ENCODE assay signal across 8 cellular contexts in the genomic region with DNA sequence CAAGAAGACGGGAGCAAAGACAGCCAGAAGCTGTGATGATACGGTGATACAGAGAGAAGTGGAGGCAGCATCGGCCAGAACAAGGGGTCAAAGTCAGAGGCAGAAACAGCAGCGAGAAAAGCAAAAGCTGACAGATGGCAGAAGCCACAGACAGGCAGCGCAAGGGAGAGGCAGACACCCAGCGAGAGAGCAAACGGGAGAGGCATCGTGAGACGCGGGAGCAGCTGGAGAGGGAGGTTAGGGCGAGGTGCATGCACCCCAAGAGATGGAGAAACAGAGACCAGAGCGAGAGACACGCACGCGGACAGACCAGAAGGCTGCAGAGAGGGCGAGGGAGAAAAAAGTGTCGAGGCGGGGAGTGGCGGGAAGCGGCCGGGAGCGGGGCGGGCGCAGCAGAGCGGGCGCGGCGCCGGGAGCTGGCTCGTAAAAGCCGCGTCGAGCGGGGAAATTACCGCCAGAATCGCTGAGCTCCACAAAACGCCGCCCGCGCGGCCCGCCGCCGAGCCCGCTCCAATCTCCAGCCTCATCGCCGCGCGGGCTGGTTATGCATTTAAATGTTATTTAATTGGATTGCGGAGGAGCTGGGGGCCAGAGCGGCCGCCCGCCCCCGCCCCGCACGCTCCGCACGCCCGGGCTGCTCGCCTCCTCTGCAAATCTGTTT. TPM values are rescaled to one million over a fixed set of nuclear protein-coding genes. Genes with fewer than 3 reads are reported as not detected.
A peak's percentile ranks its signal among the peaks of the same experiment; 100 is the strongest.
DNase-seq lines count a peak whose midpoint lies in the region; ATAC-seq, FAIRE-seq and TF ChIP-seq lines count a peak whose summit lies in the region.

No MANE protein-coding gene starts in this region.

- no peaks in the 10 kb centered on the region for H3K36me3 ChIP-seq in heart left ventricle
- H3K36me3 ChIP-seq in rectal smooth muscle tissue (ENCODE audit: control insufficient read depth, insufficient read depth, low read length): no peaks in the 10 kb centered on the region

- peak; percentile 58 for ATAC-seq in activated T-helper 17 cell treated with anti-CD3 and anti-CD28 coated beads, Interleukin-2, amount 50 U/mL, for 72 hours (replicated peaks)
- ATAC-seq in heart left ventricle (peak in 3 of 4 donors; percentile 42 to 61 (median 47)), GM18520 (IDR thresholded peaks at IDR 0.05; ENCODE audit: unreplicated experiment) (no peak), GM21723 (IDR thresholded peaks at IDR 0.05; ENCODE audit: unreplicated experiment) (no peak)

- H3K4me3 Mint-ChIP-seq in activated T-helper 17 cell treated with anti-CD3 and anti-CD28 coated beads, Interleukin-2, amount 50 U/mL, for 72 hours: no peak overlapping the region

- peaks cover 11% of the 10 kb centered on the region for H3K36me3 Mint-ChIP-seq in activated T-helper 17 cell treated with anti-CD3 and anti-CD28 coated beads, Interleukin-2, amount 50 U/mL, for 72 hours (ENCODE audit: low read depth)

- H3K9ac ChIP-seq in rectal smooth muscle tissue (ENCODE audit: low read length): no peak overlapping the region

- DNase-seq in GM12891 (ENCODE audit: insufficient read length, low spot score): peak; percentile 37
- peak; percentile 91 for DNase-seq in NCI-H2171 treated with DMSO at 0.1 percent for 48 hours (lab: John Stamatoyannopoulos, UW)
- DNase-seq in heart left ventricle: peak in 2 of 5 donors; percentile 39 to 65
- no peak for DNase-seq in mucosa of gallbladder (ENCODE audit: low spot score)

- peaks cover 0 to 22% (median 6%) of the 10 kb centered on the region in 12 donors for H3K4me1 ChIP-seq in heart left ventricle
- peaks cover 3% of the 10 kb centered on the region for H3K4me1 ChIP-seq in rectal smooth muscle tissue (ENCODE audit: control insufficient read depth, insufficient read depth, low read length)

- no peak overlapping the region for H3K27ac Mint-ChIP-seq in activated T-helper 17 cell treated with anti-CD3 and anti-CD28 coated beads, Interleukin-2, amount 50 U/mL, for 72 hours

- H3K9me3 ChIP-seq in heart left ventricle: no peaks in the 10 kb centered on the region

- no peak for TF ChIP-seq CTCF in heart left ventricle (IDR thresholded peaks at IDR 0.05)

- FAIRE-seq in GM12891 (lab: Jason Lieb, UNC): no peak

- H3K27ac ChIP-seq in heart left ventricle: no peak overlapping the region
- no peak overlapping the region for H3K27ac ChIP-seq in rectal smooth muscle tissue (ENCODE audit: low read depth, low read length)

- no peaks in the 10 kb centered on the region for H3K9me3 Mint-ChIP-seq in activated T-helper 17 cell treated with anti-CD3 and anti-CD28 coated beads, Interleukin-2, amount 50 U/mL, for 72 hours

- H3K27me3 Mint-ChIP-seq in activated T-helper 17 cell treated with anti-CD3 and anti-CD28 coated beads, Interleukin-2, amount 50 U/mL, for 72 hours: peaks cover 9% of the 10 kb centered on the region

- intact Hi-C loops in heart left ventricle (cut with DNase I): no loop called here

- H3K4me1 Mint-ChIP-seq in activated T-helper 17 cell treated with anti-CD3 and anti-CD28 coated beads, Interleukin-2, amount 50 U/mL, for 72 hours: no peaks in the 10 kb centered on the region

- H3K4me3 ChIP-seq in heart left ventricle (peak overlapping the region; percentile 17 to 55 (median 42)), rectal smooth muscle tissue (ENCODE audit: low read length) (peak overlapping the region; percentile 63)

- TF ChIP-seq POLR2A in GM12891 (IDR thresholded peaks at IDR 0.05; ENCODE audit: low read depth, low read length) (no peak), heart left ventricle (IDR thresholded peaks at IDR 0.05) (no peak)

- peaks cover 0 to 68% (median 34%) of the 10 kb centered on the region in 9 donors for H3K27me3 ChIP-seq in heart left ventricle
- H3K27me3 ChIP-seq in rectal smooth muscle tissue (ENCODE audit: control insufficient read depth, insufficient read depth, low read length): peaks cover 24% of the 10 kb centered on the region

- 2 to 3% (median 2%) methylated on average over 37 to 60 of the region's 60 CpGs for WGBS in heart left ventricle, 4 donors

TF ChIP-seq in GM12891, 5 proteins besides CTCF, POLR2A, EP300 and RAD21:
- TF ChIP-seq POU2F2 (IDR thresholded peaks at IDR 0.05; ENCODE audit: low read depth, low read length): no peak
- no peak for TF ChIP-seq TAF1 (IDR thresholded peaks at IDR 0.05; ENCODE audit: low read depth, low read length)
- no peak for TF ChIP-seq SPI1 (IDR thresholded peaks at IDR 0.05; ENCODE audit: low read depth, low read length)
- TF ChIP-seq PAX5 (IDR thresholded peaks at IDR 0.05; ENCODE audit: insufficient read depth, low read length, severe bottlenecking): no peak
- no peak for TF ChIP-seq POLR2AphosphoS5 (IDR thresholded peaks at IDR 0.05; ENCODE audit: low read depth, low read length)

RNA-seq across cellular contexts. Expression of a gene that starts 15.6 kb away (rescaled TPM):
- polyA plus RNA-seq in GM12891 (2012; ENCODE audit: low read depth, missing spikeins): 29.2 TPM
- 10 to 100 TPM; 24.2 to 28.7 TPM for total RNA-seq in activated T-helper 17 cell treated with anti-CD3 and anti-CD28 coated beads, Interleukin-2, amount 50 U/mL, for 72 hours
- total RNA-seq in heart left ventricle (10 to 100 TPM; 10.5 to 18.9 (median 15.7) TPM), mucosa of gallbladder (29.8 TPM)
- polyA plus RNA-seq in heart left ventricle: 10 to 100 TPM; 13.3 to 21.9 TPM

Comparison
In these comparisons a context has a peak if more than half of its experiments do, and no peak if none do; other contexts are left out.
1. ATAC-seq: peak in activated T-helper 17 cell treated with anti-CD3 and anti-CD28 coated beads, Interleukin-2, amount 50 U/mL, for 72 hours (single experiment) and heart left ventricle (3 of 4); none in GM18520 (single experiment) and GM21723 (single experiment).